Comparison of ENCODE assay signal across 2 cellular contexts in the genomic region with DNA sequence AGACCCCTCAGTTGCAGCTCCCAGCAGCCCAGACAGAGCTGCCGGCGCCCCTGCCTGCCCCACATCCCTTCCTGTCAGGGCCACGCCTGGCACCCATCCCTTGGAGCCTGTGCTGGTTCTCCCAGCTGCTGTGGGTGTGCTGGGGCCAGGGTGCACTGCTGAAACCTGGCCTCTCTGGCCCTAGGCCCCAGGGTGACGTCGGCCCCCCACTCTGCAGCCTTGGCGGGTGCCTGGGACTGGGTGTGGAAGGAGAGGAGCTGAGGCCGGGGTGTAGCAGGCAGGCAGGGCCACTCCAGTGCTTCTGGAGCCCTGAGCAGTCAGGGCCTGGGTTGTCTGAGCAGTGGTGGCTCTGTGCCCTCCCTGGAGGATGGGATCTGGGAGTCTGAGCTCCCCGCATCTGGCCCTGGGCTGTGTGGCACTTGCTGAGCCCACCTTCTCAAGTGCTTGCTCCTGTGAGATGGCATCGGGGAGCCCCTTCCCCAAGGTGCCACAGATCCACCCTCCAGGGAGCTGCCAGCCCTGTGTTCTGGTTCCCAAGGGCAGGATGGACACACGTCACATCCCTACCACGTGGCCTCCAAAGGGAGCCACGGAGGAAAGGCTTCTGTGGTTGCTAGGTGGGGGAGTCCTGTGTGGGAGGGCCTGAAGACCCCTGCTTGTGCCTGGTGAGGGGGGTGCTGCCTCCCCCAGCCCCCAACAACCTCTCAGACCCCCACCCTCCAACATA.
A peak's percentile ranks its signal among the peaks of the same experiment; 100 is the strongest.
TF ChIP-seq lines count a peak whose summit lies in the region.

No MANE protein-coding gene starts in this region.

TF ChIP-seq in HCT116, 20 proteins besides CTCF, POLR2A, EP300 and RAD21:
- TF ChIP-seq, protein P1, sequence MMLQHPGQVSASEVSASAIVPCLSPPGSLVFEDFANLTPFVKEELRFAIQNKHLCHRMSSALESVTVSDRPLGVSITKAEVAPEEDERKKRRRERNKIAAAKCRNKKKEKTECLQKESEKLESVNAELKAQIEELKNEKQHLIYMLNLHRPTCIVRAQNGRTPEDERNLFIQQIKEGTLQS (IDR thresholded peaks at IDR 0.05), result no peak
- TF ChIP-seq, protein P2, sequence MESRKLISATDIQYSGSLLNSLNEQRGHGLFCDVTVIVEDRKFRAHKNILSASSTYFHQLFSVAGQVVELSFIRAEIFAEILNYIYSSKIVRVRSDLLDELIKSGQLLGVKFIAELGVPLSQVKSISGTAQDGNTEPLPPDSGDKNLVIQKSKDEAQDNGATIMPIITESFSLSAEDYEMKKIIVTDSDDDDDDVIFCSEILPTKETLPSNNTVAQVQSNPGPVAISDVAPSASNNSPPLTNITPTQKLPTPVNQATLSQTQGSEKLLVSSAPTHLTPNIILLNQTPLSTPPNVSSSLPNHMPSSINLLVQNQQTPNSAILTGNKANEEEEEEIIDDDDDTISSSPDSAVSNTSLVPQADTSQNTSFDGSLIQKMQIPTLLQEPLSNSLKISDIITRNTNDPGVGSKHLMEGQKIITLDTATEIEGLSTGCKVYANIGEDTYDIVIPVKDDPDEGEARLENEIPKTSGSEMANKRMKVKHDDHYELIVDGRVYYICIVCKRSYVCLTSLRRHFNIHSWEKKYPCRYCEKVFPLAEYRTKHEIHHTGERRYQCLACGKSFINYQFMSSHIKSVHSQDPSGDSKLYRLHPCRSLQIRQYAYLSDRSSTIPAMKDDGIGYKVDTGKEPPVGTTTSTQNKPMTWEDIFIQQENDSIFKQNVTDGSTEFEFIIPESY (IDR thresholded peaks at IDR 0.05; ENCODE audit: extremely low read depth, insufficient replicate concordance, low read length), result no peak
- no peak for TF ChIP-seq EZH2phosphoT487 (IDR thresholded peaks at IDR 0.05; ENCODE audit: borderline replicate concordance)
- no peak for TF ChIP-seq EZH2 (IDR thresholded peaks at IDR 0.05)
- TF ChIP-seq TCF7L2 (IDR thresholded peaks at IDR 0.05; ENCODE audit: borderline replicate concordance, extremely low read depth, insufficient read depth, insufficient read length), result no peak
- TF ChIP-seq MAX (IDR thresholded peaks at IDR 0.05), result no peak
- TF ChIP-seq SRF (IDR thresholded peaks at IDR 0.05; ENCODE audit: low read depth), result no peak
- no peak for TF ChIP-seq CBX3 (IDR thresholded peaks at IDR 0.05; ENCODE audit: low read depth)
- TF ChIP-seq FOSL1 (IDR thresholded peaks at IDR 0.05; ENCODE audit: low read depth), result no peak
- no peak for TF ChIP-seq CEBPB (IDR thresholded peaks at IDR 0.05; ENCODE audit: low read depth)
- TF ChIP-seq SIN3A (IDR thresholded peaks at IDR 0.05; ENCODE audit: low read depth), result no peak
- no peak for TF ChIP-seq ZNF274 (IDR thresholded peaks at IDR 0.05; ENCODE audit: low read depth, low read length)
- TF ChIP-seq, protein P3, sequence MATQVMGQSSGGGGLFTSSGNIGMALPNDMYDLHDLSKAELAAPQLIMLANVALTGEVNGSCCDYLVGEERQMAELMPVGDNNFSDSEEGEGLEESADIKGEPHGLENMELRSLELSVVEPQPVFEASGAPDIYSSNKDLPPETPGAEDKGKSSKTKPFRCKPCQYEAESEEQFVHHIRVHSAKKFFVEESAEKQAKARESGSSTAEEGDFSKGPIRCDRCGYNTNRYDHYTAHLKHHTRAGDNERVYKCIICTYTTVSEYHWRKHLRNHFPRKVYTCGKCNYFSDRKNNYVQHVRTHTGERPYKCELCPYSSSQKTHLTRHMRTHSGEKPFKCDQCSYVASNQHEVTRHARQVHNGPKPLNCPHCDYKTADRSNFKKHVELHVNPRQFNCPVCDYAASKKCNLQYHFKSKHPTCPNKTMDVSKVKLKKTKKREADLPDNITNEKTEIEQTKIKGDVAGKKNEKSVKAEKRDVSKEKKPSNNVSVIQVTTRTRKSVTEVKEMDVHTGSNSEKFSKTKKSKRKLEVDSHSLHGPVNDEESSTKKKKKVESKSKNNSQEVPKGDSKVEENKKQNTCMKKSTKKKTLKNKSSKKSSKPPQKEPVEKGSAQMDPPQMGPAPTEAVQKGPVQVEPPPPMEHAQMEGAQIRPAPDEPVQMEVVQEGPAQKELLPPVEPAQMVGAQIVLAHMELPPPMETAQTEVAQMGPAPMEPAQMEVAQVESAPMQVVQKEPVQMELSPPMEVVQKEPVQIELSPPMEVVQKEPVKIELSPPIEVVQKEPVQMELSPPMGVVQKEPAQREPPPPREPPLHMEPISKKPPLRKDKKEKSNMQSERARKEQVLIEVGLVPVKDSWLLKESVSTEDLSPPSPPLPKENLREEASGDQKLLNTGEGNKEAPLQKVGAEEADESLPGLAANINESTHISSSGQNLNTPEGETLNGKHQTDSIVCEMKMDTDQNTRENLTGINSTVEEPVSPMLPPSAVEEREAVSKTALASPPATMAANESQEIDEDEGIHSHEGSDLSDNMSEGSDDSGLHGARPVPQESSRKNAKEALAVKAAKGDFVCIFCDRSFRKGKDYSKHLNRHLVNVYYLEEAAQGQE (IDR thresholded peaks at IDR 0.05; ENCODE audit: low read depth), result no peak
- TF ChIP-seq ZFX (IDR thresholded peaks at IDR 0.05), result no peak
- TF ChIP-seq YY1 (IDR thresholded peaks at IDR 0.05; ENCODE audit: extremely low read depth, insufficient replicate concordance, low read depth, low read length), result no peak
- TF ChIP-seq ELF1 (IDR thresholded peaks at IDR 0.05; ENCODE audit: borderline replicate concordance, low read depth), result no peak
- no peak for TF ChIP-seq SP1 (IDR thresholded peaks at IDR 0.05; ENCODE audit: low read depth)
- no peak for TF ChIP-seq EGR1 (IDR thresholded peaks at IDR 0.05; ENCODE audit: low read depth)

TF ChIP-seq in GM12878, 131 proteins besides CTCF, POLR2A, EP300 and RAD21:
- TF ChIP-seq JUNB (IDR thresholded peaks at IDR 0.05) (no peak), ZZZ3 (IDR thresholded peaks at IDR 0.05; ENCODE audit: control insufficient read depth, insufficient read length, low read depth) (no peak), BCLAF1 (IDR thresholded peaks at IDR 0.05) (no peak), NR2F1 (conservative IDR thresholded peaks at IDR 0.05) (no peak), YY1 (IDR thresholded peaks at IDR 0.05; ENCODE audit: low read depth, low read length) (no peak), ETV6 (conservative IDR thresholded peaks at IDR 0.05 in 1 of 2, IDR thresholded peaks at IDR 0.05 in 1 of 2; ENCODE audit: borderline replicate concordance in 1 of 2, low read depth in 1 of 2) (no peak), ZNF24 (IDR thresholded peaks at IDR 0.05) (no peak), POLR2AphosphoS2 (IDR thresholded peaks at IDR 0.05; ENCODE audit: low read depth, low read length) (peak; percentile 57; the same call in 1 of the 2 replicates), CREB1 (IDR thresholded peaks at IDR 0.05; ENCODE audit: low read depth) (no peak), SMAD1 (IDR thresholded peaks at IDR 0.05; ENCODE audit: low read depth, partially characterized antibody) (no peak), PAX8 (IDR thresholded peaks at IDR 0.05) (no peak), MXI1 (IDR thresholded peaks at IDR 0.05; ENCODE audit: low read depth, low read length) (no peak), HDAC2 (IDR thresholded peaks at IDR 0.05) (no peak), RUNX3 (IDR thresholded peaks at IDR 0.05; ENCODE audit: low read length) (no peak), HDAC6 (IDR thresholded peaks at IDR 0.05; ENCODE audit: unreplicated experiment) (no peak), BACH1 (IDR thresholded peaks at IDR 0.05; ENCODE audit: borderline replicate concordance) (peak; percentile 30; the same call in 1 of the 2 replicates), PML (IDR thresholded peaks at IDR 0.05; ENCODE audit: low read length) (no peak), JUND (IDR thresholded peaks at IDR 0.05; ENCODE audit: low read depth, low read length) (no peak), NR2C2 (IDR thresholded peaks at IDR 0.05; ENCODE audit: borderline replicate concordance, control insufficient read depth, insufficient read length, low read depth) (no peak), POLR2AphosphoS5 (IDR thresholded peaks at IDR 0.05; ENCODE audit: low read length) (peak; percentile 59; the same call in 1 of the 2 replicates)
- TF ChIP-seq, protein P4, sequence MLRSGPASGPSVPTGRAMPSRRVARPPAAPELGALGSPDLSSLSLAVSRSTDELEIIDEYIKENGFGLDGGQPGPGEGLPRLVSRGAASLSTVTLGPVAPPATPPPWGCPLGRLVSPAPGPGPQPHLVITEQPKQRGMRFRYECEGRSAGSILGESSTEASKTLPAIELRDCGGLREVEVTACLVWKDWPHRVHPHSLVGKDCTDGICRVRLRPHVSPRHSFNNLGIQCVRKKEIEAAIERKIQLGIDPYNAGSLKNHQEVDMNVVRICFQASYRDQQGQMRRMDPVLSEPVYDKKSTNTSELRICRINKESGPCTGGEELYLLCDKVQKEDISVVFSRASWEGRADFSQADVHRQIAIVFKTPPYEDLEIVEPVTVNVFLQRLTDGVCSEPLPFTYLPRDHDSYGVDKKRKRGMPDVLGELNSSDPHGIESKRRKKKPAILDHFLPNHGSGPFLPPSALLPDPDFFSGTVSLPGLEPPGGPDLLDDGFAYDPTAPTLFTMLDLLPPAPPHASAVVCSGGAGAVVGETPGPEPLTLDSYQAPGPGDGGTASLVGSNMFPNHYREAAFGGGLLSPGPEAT (IDR thresholded peaks at IDR 0.05; ENCODE audit: low read depth), result no peak
- TF ChIP-seq, protein P5, sequence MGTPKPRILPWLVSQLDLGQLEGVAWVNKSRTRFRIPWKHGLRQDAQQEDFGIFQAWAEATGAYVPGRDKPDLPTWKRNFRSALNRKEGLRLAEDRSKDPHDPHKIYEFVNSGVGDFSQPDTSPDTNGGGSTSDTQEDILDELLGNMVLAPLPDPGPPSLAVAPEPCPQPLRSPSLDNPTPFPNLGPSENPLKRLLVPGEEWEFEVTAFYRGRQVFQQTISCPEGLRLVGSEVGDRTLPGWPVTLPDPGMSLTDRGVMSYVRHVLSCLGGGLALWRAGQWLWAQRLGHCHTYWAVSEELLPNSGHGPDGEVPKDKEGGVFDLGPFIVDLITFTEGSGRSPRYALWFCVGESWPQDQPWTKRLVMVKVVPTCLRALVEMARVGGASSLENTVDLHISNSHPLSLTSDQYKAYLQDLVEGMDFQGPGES (IDR thresholded peaks at IDR 0.05), result no peak
- TF ChIP-seq, protein P6, sequence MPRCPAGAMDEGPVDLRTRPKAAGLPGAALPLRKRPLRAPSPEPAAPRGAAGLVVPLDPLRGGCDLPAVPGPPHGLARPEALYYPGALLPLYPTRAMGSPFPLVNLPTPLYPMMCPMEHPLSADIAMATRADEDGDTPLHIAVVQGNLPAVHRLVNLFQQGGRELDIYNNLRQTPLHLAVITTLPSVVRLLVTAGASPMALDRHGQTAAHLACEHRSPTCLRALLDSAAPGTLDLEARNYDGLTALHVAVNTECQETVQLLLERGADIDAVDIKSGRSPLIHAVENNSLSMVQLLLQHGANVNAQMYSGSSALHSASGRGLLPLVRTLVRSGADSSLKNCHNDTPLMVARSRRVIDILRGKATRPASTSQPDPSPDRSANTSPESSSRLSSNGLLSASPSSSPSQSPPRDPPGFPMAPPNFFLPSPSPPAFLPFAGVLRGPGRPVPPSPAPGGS (IDR thresholded peaks at IDR 0.05; ENCODE audit: borderline replicate concordance, insufficient read depth, low read depth, low read length, poor library complexity, severe bottlenecking), result peak; percentile 25
